9 cellular contexts compared by ENCODE assay signal in genomic region chr3:156151824-156152428, GRCh38. TPM values are rescaled to one million over a fixed set of nuclear protein-coding genes. Genes with fewer than 3 reads are reported as not detected.
DNase-seq lines count a peak whose midpoint lies in the region; ATAC-seq lines count a peak whose summit lies in the region.
"Had no signal": no experiment of that assay in that cellular context is flagged by ENCODE, and none has a peak within 500 bp of the region (broad histone marks: within the 10 kb centered on the region; RNA-seq: fewer than 3 reads in every experiment).

No MANE protein-coding gene starts in this region.

- no peak overlapping the region for H4K91ac ChIP-seq in mesenchymal stem cell (ENCODE audit: low read length)

- H3K27ac ChIP-seq in mesenchymal stem cell (ENCODE audit: low read length, poor library complexity, severe bottlenecking) = no peak overlapping the region

- no peak overlapping the region for H2BK5ac ChIP-seq in mesenchymal stem cell (ENCODE audit: low read depth, low read length, poor library complexity, severe bottlenecking)

- no peaks in the 10 kb centered on the region for H3K79me1 ChIP-seq in mesenchymal stem cell (replicated peaks; ENCODE audit: low read length, poor library complexity, severe bottlenecking)

- ATAC-seq in HG03135 (IDR thresholded peaks at IDR 0.05; ENCODE audit: unreplicated experiment) = peak; percentile 66

- H3K18ac ChIP-seq in mesenchymal stem cell (ENCODE audit: low read depth in 1 of 2, low read length in 2 of 2) = no peak overlapping the region

- no peak overlapping the region for H3K4me2 ChIP-seq in mesenchymal stem cell (ENCODE audit: low read length, poor library complexity, severe bottlenecking)

- no peak overlapping the region for H2BK15ac ChIP-seq in mesenchymal stem cell (ENCODE audit: low read depth, poor library complexity, severe bottlenecking)

- no peak overlapping the region for H2BK12ac ChIP-seq in mesenchymal stem cell (ENCODE audit: low read length in 2 of 2)

- no peak overlapping the region for H3K14ac ChIP-seq in mesenchymal stem cell (ENCODE audit: low read length in 2 of 2)

- peaks cover 4% of the 10 kb centered on the region for H3K4me1 ChIP-seq in mesenchymal stem cell (ENCODE audit: control insufficient read depth, insufficient read depth, low read depth, low read length)

- H4K8ac ChIP-seq in mesenchymal stem cell (ENCODE audit: low read length) = no peak overlapping the region

- H3K36me3 ChIP-seq in mesenchymal stem cell (ENCODE audit: control insufficient read depth in 1 of 2, insufficient read depth in 2 of 2, low read depth in 1 of 2, low read length in 2 of 2) = no peaks in the 10 kb centered on the region
- H3K36me3 ChIP-seq: BLaER1 treated with 17β-estradiol and CSF1 and Interleukin-3, amounts not matched to agents 10 nM and 100 nM had no signal

- H2AK5ac ChIP-seq in mesenchymal stem cell (ENCODE audit: low read length, severe bottlenecking) = peak overlapping the region; percentile 31

- no peaks in the 10 kb centered on the region for H3K27me3 ChIP-seq in mesenchymal stem cell (ENCODE audit: control insufficient read depth in 1 of 2, insufficient read depth in 1 of 2, low read length in 2 of 2)
- H3K27me3 ChIP-seq: BLaER1 treated with 17β-estradiol and CSF1 and Interleukin-3, amounts not matched to agents 10 nM and 100 nM had no signal

- peak; percentile 36 to 41 for DNase-seq in NCI-H187 (lab: John Stamatoyannopoulos, UW)
- no peak for DNase-seq in NCI-H187 treated with DMSO at 0.1 percent for 48 hours (lab: John Stamatoyannopoulos, UW)
- peak; percentile 36 for DNase-seq in NCI-H460 (ENCODE audit: extremely low read depth, low read depth)
- DNase-seq in activated CD4-positive, alpha-beta T cell treated with anti-CD3 and anti-CD28 coated beads, Interleukin-2, amount 50 U/mL, for 24 hours (ENCODE audit: low read depth in 1 of 2, low spot score in 1 of 2) = peak; percentile 23
- peak; percentile 28 for DNase-seq in effector CD4-positive, alpha-beta T cell
- DNase-seq in mesenchymal stem cell = peak; percentile 68
- DNase-seq in stimulated activated CD8-positive, alpha-beta memory T cell treated with anti-CD3 and anti-CD28 coated beads, Interleukin-4, amount 100 ng/mL, for 48 hours = peak; percentile 72

- WGBS in mesenchymal stem cell = 41% methylated on average over 10 of the region's 10 CpGs

- no peak overlapping the region for H3K4ac ChIP-seq in mesenchymal stem cell (ENCODE audit: low read depth in 1 of 2, low read length in 2 of 2)

- H2AFZ ChIP-seq in mesenchymal stem cell (ENCODE audit: low read depth, low read length) = peak overlapping the region; percentile 84

- no peak overlapping the region for H3K4me3 ChIP-seq in mesenchymal stem cell (ENCODE audit: insufficient read depth in 1 of 2, low read depth in 1 of 2, low read length in 2 of 2)
- H3K4me3 ChIP-seq: BLaER1 treated with 17β-estradiol and CSF1 and Interleukin-3, amounts not matched to agents 10 nM and 100 nM had no signal

- peak overlapping the region; percentile 71 for H3K9ac ChIP-seq in mesenchymal stem cell (ENCODE audit: low read length)
- H3K9ac ChIP-seq: BLaER1 treated with 17β-estradiol and CSF1 and Interleukin-3, amounts not matched to agents 10 nM and 100 nM had no signal

- H3K23ac ChIP-seq in mesenchymal stem cell (ENCODE audit: low read length in 2 of 2) = no peak overlapping the region

- no peaks in the 10 kb centered on the region for H3K9me3 ChIP-seq in mesenchymal stem cell (ENCODE audit: control insufficient read depth, low read length)

- H2BK120ac ChIP-seq in mesenchymal stem cell (ENCODE audit: low read depth, low read length) = no peak overlapping the region

RNA-seq across cellular contexts. Expression of gene KCNAB1, which starts 31.5 kb away (rescaled TPM):
- not detected in 2 replicates for total RNA-seq in NCI-H460 (2014; rRNA removed; shearing (Covaris generic))
- polyA plus RNA-seq in NCI-H460 (2014; cell fraction: nucleus; rRNA removed) = not detected in 2 replicates
- 0.03 TPM for polyA plus RNA-seq in mesenchymal stem cell (2013, experiment 1 of 2)
- polyA plus RNA-seq in mesenchymal stem cell (2013, experiment 2 of 2) = 0.08 TPM
